ENCODE assay signal across 23 cellular contexts in the genomic region with DNA sequence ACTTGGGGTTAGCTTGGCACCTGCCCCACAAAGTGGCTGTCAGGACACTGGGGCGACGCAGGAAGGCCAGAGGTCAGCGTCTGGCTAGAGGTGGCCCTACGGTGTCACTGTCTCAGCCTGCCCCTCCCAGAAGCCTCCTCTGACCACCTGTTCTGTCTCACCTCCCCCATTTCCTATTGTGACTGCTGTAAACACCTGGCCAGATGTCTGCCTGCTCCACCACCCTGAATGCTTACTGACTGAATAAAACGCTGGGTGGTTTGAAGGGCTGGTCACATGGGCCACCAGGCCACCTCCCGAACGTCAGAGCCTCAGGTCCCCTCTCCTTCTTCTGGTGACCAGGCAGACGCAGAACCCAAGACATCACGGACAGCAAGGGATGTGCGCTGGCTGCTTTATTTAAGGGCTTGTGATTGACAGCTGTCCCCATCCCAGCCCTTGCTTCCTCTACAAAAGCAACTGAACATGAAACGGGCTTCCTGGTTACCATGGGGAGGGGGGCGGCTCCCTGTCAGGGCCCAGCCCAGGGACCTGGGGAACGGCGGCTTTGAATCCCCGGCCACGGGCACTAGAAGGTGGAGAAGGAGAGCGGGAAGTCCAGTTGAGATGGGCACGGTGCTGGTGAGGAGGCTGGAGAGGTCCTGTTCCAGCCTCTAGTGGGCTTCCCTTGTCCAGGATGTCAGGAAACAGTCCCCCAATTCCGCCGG. TPM values are rescaled to one million over a fixed set of nuclear protein-coding genes. Genes with fewer than 3 reads are reported as not detected.
A peak's percentile ranks its signal among the peaks of the same experiment; 100 is the strongest.
DNase-seq lines count a peak whose midpoint lies in the region; ATAC-seq and TF ChIP-seq lines count a peak whose summit lies in the region.
"Had no signal": no experiment of that assay in that cellular context is flagged by ENCODE, and none has a peak within 500 bp of the region (broad histone marks: within the 10 kb centered on the region; RNA-seq: fewer than 3 reads in every experiment).

No MANE protein-coding gene starts in this region.

- no peak overlapping the region for H3K4me3 Mint-ChIP-seq in CD8-positive, alpha-beta T cell
- H3K4me3 Mint-ChIP-seq: CD4-positive, alpha-beta T cell; naive thymus-derived CD8-positive, alpha-beta T cell had no signal

- H3K9me3 ChIP-seq in CD8-positive, alpha-beta T cell (ENCODE audit: low read length): no peaks in the 10 kb centered on the region
- H3K9me3 ChIP-seq in Peyer's patch (no peaks in the 10 kb centered on the region), gastroesophageal sphincter (no peaks in the 10 kb centered on the region), stomach (no peaks in the 10 kb centered on the region)
- H3K9me3 ChIP-seq: body of pancreas had no signal

- peaks cover 9% of the 10 kb centered on the region for H3K4me1 ChIP-seq in CD8-positive, alpha-beta T cell (ENCODE audit: insufficient read depth, low read length)
- H3K4me1 ChIP-seq in Peyer's patch: peaks cover 0 to 13% (median 8%) of the 10 kb centered on the region in 4 donors
- peaks cover 0 to 66% (median 9%) of the 10 kb centered on the region in 3 donors for H3K4me1 ChIP-seq in gastroesophageal sphincter
- H3K4me1 ChIP-seq in stomach: peaks cover 7 to 30% (median 19%) of the 10 kb centered on the region in 4 donors

- POLR2A ChIA-PET in CD8-positive, alpha-beta T cell (lab: Charles Lee): no interaction called here

- no peak for ATAC-seq in CD8-positive, alpha-beta T cell
- ATAC-seq in gastroesophageal sphincter (no peak), HG03378 (IDR thresholded peaks at IDR 0.05; ENCODE audit: unreplicated experiment) (no peak), HG03460 (IDR thresholded peaks at IDR 0.05; ENCODE audit: unreplicated experiment) (no peak)
- ATAC-seq: body of pancreas had no signal

- TF ChIP-seq CTCF in CD8-positive, alpha-beta T cell (IDR thresholded peaks at IDR 0.05): no peak
- no peak for TF ChIP-seq CTCF in Peyer's patch (IDR thresholded peaks at IDR 0.05)
- no peak for TF ChIP-seq CTCF in gastroesophageal sphincter (IDR thresholded peaks at IDR 0.05)
- no peak for TF ChIP-seq CTCF in stomach (IDR thresholded peaks at IDR 0.05)

- no peak for DNase-seq in CD8-positive, alpha-beta T cell
- DNase-seq in Peyer's patch: peak in 2 of 3 donors; percentile 42 to 67
- DNase-seq in stomach: no peak
- DNase-seq in cerebellar cortex (ENCODE audit: low spot score): no peak
- no peak for DNase-seq in LoVo (ENCODE audit: low spot score)
- DNase-seq: activated T-cell treated with anti-CD3 and anti-CD28 coated beads, Interleukin-2, amount 50 U/mL, for 48 hours; body of pancreas; CD4-positive, alpha-beta T cell; dorsolateral prefrontal cortex; EL; left ventricle myocardium superior; midbrain; naive thymus-derived CD8-positive, alpha-beta T cell; NCI-H1436 treated with DMSO at 0.1 percent for 48 hours; NCI-H345; T-helper 2 cell had no signal

- H3K27me3 ChIP-seq in CD8-positive, alpha-beta T cell (ENCODE audit: insufficient read depth, low read length): no peaks in the 10 kb centered on the region
- H3K27me3 ChIP-seq in Peyer's patch (no peaks in the 10 kb centered on the region), gastroesophageal sphincter (no peaks in the 10 kb centered on the region), stomach (no peaks in the 10 kb centered on the region)
- H3K27me3 ChIP-seq: body of pancreas, dorsolateral prefrontal cortex had no signal

- CTCF ChIA-PET in CD8-positive, alpha-beta T cell (lab: Charles Lee): no interaction called here

- no peaks in the 10 kb centered on the region for H3K9me3 Mint-ChIP-seq in CD8-positive, alpha-beta T cell
- H3K9me3 Mint-ChIP-seq: CD4-positive, alpha-beta T cell; naive thymus-derived CD8-positive, alpha-beta T cell had no signal

- peaks cover 15% of the 10 kb centered on the region for H3K36me3 ChIP-seq in CD8-positive, alpha-beta T cell (ENCODE audit: insufficient read depth, low read length)
- H3K36me3 ChIP-seq in Peyer's patch (peaks cover 0 to 35% (median 0%) of the 10 kb centered on the region in 3 donors), gastroesophageal sphincter (peaks cover 0 to 78% of the 10 kb centered on the region in 2 donors), stomach (peaks cover 26 to 70% (median 62%) of the 10 kb centered on the region in 4 donors)

- H3K27ac Mint-ChIP-seq in CD8-positive, alpha-beta T cell: peak overlapping the region; percentile 52
- H3K27ac Mint-ChIP-seq: CD4-positive, alpha-beta T cell; naive thymus-derived CD8-positive, alpha-beta T cell had no signal

- 71% methylated on average over 4 of the region's 20 CpGs; no CpG with 5 or more reads in 1 of the 2 donors for WGBS in gastroesophageal sphincter (ENCODE audit: low coverage in 1 of 2), 2 donors
- 72 to 83% (median 78%) methylated on average over 17 to 20 of the region's 20 CpGs for WGBS in stomach, 5 donors

- H3K4me3 ChIP-seq in CD8-positive, alpha-beta T cell (ENCODE audit: low read depth, low read length): no peak overlapping the region
- H3K4me3 ChIP-seq in Peyer's patch (no peak overlapping the region), gastroesophageal sphincter (no peak overlapping the region), stomach (no peak overlapping the region)
- H3K4me3 ChIP-seq: body of pancreas, dorsolateral prefrontal cortex, GM23248, SK-N-MC, smooth muscle cell had no signal

- H3K36me3 Mint-ChIP-seq in CD8-positive, alpha-beta T cell: peaks cover 40% of the 10 kb centered on the region

- H3K27ac ChIP-seq in CD8-positive, alpha-beta T cell (ENCODE audit: low read depth, low read length): no peak overlapping the region
- H3K27ac ChIP-seq in Peyer's patch (peak overlapping the region; percentile 30 to 75 (median 66)), gastroesophageal sphincter (peak overlapping the region; percentile 80 to 95 (median 86)), stomach (peak overlapping the region in 4 of 5 donors; percentile 50 to 85 (median 76))
- H3K27ac ChIP-seq: body of pancreas, dorsolateral prefrontal cortex, GM23248, SK-N-MC had no signal

- TF ChIP-seq EP300 in gastroesophageal sphincter (IDR thresholded peaks at IDR 0.05) (no peak), stomach (IDR thresholded peaks at IDR 0.05) (no peak)

- TF ChIP-seq POLR2A in Peyer's patch (IDR thresholded peaks at IDR 0.05): no peak
- no peak for TF ChIP-seq POLR2A in gastroesophageal sphincter (IDR thresholded peaks at IDR 0.05)
- TF ChIP-seq POLR2A in stomach (IDR thresholded peaks at IDR 0.05): no peak

- H3K4me1 Mint-ChIP-seq in CD8-positive, alpha-beta T cell (ENCODE audit: low read depth): peaks cover 21% of the 10 kb centered on the region

- intact Hi-C loops in CD8-positive, alpha-beta T cell (cut with DNase I, micrococcal nuclease): no loop called here
- intact Hi-C loops in stomach (cut with DNase I; ENCODE audit: low total_unique reads): no loop called here

- H3K27me3 Mint-ChIP-seq in CD8-positive, alpha-beta T cell (ENCODE audit: low read depth): no peaks in the 10 kb centered on the region
- H3K27me3 Mint-ChIP-seq: CD4-positive, alpha-beta T cell; naive thymus-derived CD8-positive, alpha-beta T cell had no signal

RNA-seq across cellular contexts. Expression of a gene that starts 6.2 kb away (rescaled TPM):
- total RNA-seq in CD8-positive, alpha-beta T cell: 10 to 100 TPM; 40.3 to 41.0 TPM
- total RNA-seq in Peyer's patch (10 to 100 TPM; 30.5 to 39.2 (median 32.2) TPM), gastroesophageal sphincter (10 to 100 TPM; 19.1 to 49.4 (median 32.0) TPM), stomach (10 to 100 TPM in 4 of 5 donors, 1 to 10 TPM in 1; 2.3 to 25.5 (median 21.4) TPM)
- 10 to 100 TPM; 87.0 to 96.4 (median 93.1) TPM for polyA plus RNA-seq in stomach

RNA-seq across cellular contexts. Expression of a gene that starts 14.2 kb away (rescaled TPM):
- not detected for total RNA-seq in CD8-positive, alpha-beta T cell
- total RNA-seq in Peyer's patch (10 to 100 TPM; 21.2 to 88.2 (median 25.7) TPM), gastroesophageal sphincter (1,000 to 10,000 TPM; 2,283 to 3,774 (median 3,072) TPM), stomach (1,000 to 10,000 TPM in 1 of 5 donors, 100 to 1,000 TPM in 4; 205 to 1,183 (median 570) TPM)
- 100 to 1,000 TPM in 1 of 3 donors, 10 to 100 TPM in 2; 70.2 to 585 (median 70.6) TPM for polyA plus RNA-seq in stomach
- total RNA-seq: CD4-positive, alpha-beta T cell; MCF 10A; naive thymus-derived CD8-positive, alpha-beta T cell had no signal
- polyA plus RNA-seq: naive thymus-derived CD8-positive, alpha-beta T cell had no signal

RNA-seq across cellular contexts. Expression of a gene that starts 23.9 kb away (rescaled TPM):
- total RNA-seq in CD8-positive, alpha-beta T cell: 10 to 100 TPM; 31.1 to 32.4 TPM
- 10 to 100 TPM; 50.1 to 94.0 (median 70.4) TPM for total RNA-seq in Peyer's patch
- 10 to 100 TPM; 50.1 to 88.3 (median 65.2) TPM for total RNA-seq in gastroesophageal sphincter
- 100 to 1,000 TPM in 1 of 5 donors, 10 to 100 TPM in 4; 15.6 to 119 (median 49.0) TPM for total RNA-seq in stomach
- 10 to 100 TPM; 93.2 to 96.5 (median 95.1) TPM for polyA plus RNA-seq in stomach

RNA-seq across cellular contexts. Expression of a gene that starts 24.6 kb away (rescaled TPM):
- total RNA-seq in CD8-positive, alpha-beta T cell: 10 to 100 TPM; 10.6 to 13.5 TPM
- total RNA-seq in Peyer's patch: 10 to 100 TPM; 16.5 to 36.3 (median 23.4) TPM
- total RNA-seq in gastroesophageal sphincter: 10 to 100 TPM in 2 of 4 donors, 1 to 10 TPM in 2; 4.4 to 12.0 (median 9.8) TPM
- total RNA-seq in stomach: 10 to 100 TPM in 2 of 5 donors, 1 to 10 TPM in 2, not detected in 1; 6.1 to 47.5 (median 25.3) TPM
- polyA plus RNA-seq in stomach: 10 to 100 TPM; 48.9 to 67.9 (median 67.4) TPM
- total RNA-seq: MCF 10A had no signal

RNA-seq across cellular contexts. Expression of a gene that starts 44.5 kb away (rescaled TPM):
- 10 to 100 TPM; 10.7 to 11.0 TPM for total RNA-seq in CD8-positive, alpha-beta T cell
- total RNA-seq in Peyer's patch (10 to 100 TPM in 1 of 4 donors, 1 to 10 TPM in 3; 4.4 to 10.7 (median 5.5) TPM), gastroesophageal sphincter (10 to 100 TPM in 3 of 4 donors, 1 to 10 TPM in 1; 9.6 to 18.0 (median 10.4) TPM), stomach (10 to 100 TPM in 2 of 5 donors, 1 to 10 TPM in 2, not detected in 1; 1.4 to 21.7 (median 10.7) TPM)
- 1 to 10 TPM; 5.5 to 6.4 (median 6.3) TPM for polyA plus RNA-seq in stomach

Comparison
In these comparisons a context has a peak if more than half of its experiments do, and no peak if none do; other contexts are left out.
1. DNase-seq: peak in Peyer's patch (2 of 3); none in CD8-positive, alpha-beta T cell (0 of 7), stomach (single experiment), cerebellar cortex (single experiment) and LoVo (single experiment).
2. RNA of a gene that starts 14.2 kb away (total RNA-seq): 2,283 to 3,774 TPM in gastroesophageal sphincter, 205 to 1,183 TPM in stomach and 21.2 to 88.2 TPM in Peyer's patch; not detected in CD8-positive, alpha-beta T cell; every median in the first group is over 10 times any median in the second.